ENCODE assay signal across 11 cellular contexts in the genomic region with DNA sequence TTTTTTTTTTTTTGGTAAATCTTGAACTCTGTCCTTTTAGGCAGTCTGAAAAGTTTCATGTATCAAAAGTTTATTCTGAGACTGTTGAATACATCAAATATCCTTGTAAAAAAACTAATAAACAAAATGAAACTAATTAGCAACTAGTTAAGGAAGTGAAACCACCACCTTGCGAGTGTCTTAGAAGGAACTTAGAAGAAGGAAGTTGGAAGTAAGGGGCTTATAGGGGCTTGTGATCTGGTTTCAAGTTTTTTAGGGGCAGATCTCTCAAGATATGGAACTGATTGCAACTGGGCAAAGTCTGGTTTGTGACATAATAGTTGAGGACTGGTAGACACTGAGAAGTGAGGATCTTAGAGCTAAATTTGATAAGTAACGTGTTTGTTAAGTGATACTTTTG.
DNase-seq lines count a peak whose midpoint lies in the region; ATAC-seq and TF ChIP-seq lines count a peak whose summit lies in the region.
"Had no signal": no experiment of that assay in that cellular context is flagged by ENCODE, and none has a peak within 500 bp of the region (broad histone marks: within the 10 kb centered on the region; RNA-seq: fewer than 3 reads in every experiment).

No MANE protein-coding gene starts in this region.

- H3K4me1 Mint-ChIP-seq in activated naive CD8-positive, alpha-beta T cell treated with anti-CD3 and anti-CD28 coated beads, Interleukin-2, amount 50 U/mL, for 24 hours: no peaks in the 10 kb centered on the region

- 0 out of 2 replicates have a peak, but pooled peaks cover 2% of the 10 kb centered on the region for H3K9me2 ChIP-seq in Karpas-422 (replicated peaks; ENCODE audit: insufficient read depth, low read length)

- H3K27ac ChIP-seq in Karpas-422 (ENCODE audit: low read length) (no peak overlapping the region), vagina (no peak overlapping the region)

- H3K9me3 ChIP-seq in Karpas-422 (ENCODE audit: low read length) (no peaks in the 10 kb centered on the region), vagina (no peaks in the 10 kb centered on the region)

- H3K27me3 ChIP-seq in Karpas-422 (ENCODE audit: low read length) (no peaks in the 10 kb centered on the region), vagina (no peaks in the 10 kb centered on the region)

- H3K4me3 Mint-ChIP-seq in activated naive CD8-positive, alpha-beta T cell treated with anti-CD3 and anti-CD28 coated beads, Interleukin-2, amount 50 U/mL, for 24 hours: no peak overlapping the region

- CTCF ChIA-PET in GM10248 (lab: Yijun Ruan, JAX): no interaction called here

- no peaks in the 10 kb centered on the region for H3K27me3 Mint-ChIP-seq in activated naive CD8-positive, alpha-beta T cell treated with anti-CD3 and anti-CD28 coated beads, Interleukin-2, amount 50 U/mL, for 24 hours

- no peak overlapping the region for H3K27ac Mint-ChIP-seq in activated naive CD8-positive, alpha-beta T cell treated with anti-CD3 and anti-CD28 coated beads, Interleukin-2, amount 50 U/mL, for 24 hours

- H3K4me3 ChIP-seq in Karpas-422 (ENCODE audit: low read length) (0 out of 2 replicates have a peak overlapping the region, but pooled peaks have one; percentile 22), vagina (no peak overlapping the region)

- no peak overlapping the region for H2AFZ ChIP-seq in Karpas-422 (ENCODE audit: low read length)

- no peaks in the 10 kb centered on the region for H3K36me3 Mint-ChIP-seq in activated naive CD8-positive, alpha-beta T cell treated with anti-CD3 and anti-CD28 coated beads, Interleukin-2, amount 50 U/mL, for 24 hours (ENCODE audit: low read depth)

- DNase-seq in GM10248 (ENCODE audit: extremely low spot score): peak; percentile 6
- DNase-seq in Karpas-422: peak; percentile 75
- DNase-seq in retina: no peak
- no peak for DNase-seq in activated naive CD8-positive, alpha-beta T cell treated with anti-CD3 and anti-CD28 coated beads, Interleukin-2, amount 50 U/mL, for 24 hours
- no peak for DNase-seq in HUDEP-2 (lab: John Stamatoyannopoulos, UW; ENCODE audit: unreplicated experiment in 76 of 76)
- DNase-seq in vagina (ENCODE audit: extremely low spot score in 2 of 2): no peak
- DNase-seq: cerebellar nuclear complex, NCI-H2107, SW 1271 had no signal

- intact Hi-C loops in vagina (cut with DNase I): no loop called here

- peaks cover 4% of the 10 kb centered on the region for H3K9me3 Mint-ChIP-seq in activated naive CD8-positive, alpha-beta T cell treated with anti-CD3 and anti-CD28 coated beads, Interleukin-2, amount 50 U/mL, for 24 hours

- ATAC-seq in GM19463 (IDR thresholded peaks at IDR 0.05; ENCODE audit: unreplicated experiment): peak; percentile 77
- ATAC-seq in HG02970 (IDR thresholded peaks at IDR 0.05; ENCODE audit: low FRiP score, unreplicated experiment): peak; percentile 87
- no peak for ATAC-seq in activated naive CD8-positive, alpha-beta T cell treated with anti-CD3 and anti-CD28 coated beads, Interleukin-2, amount 50 U/mL, for 24 hours

- POLR2A ChIA-PET in GM10248 (lab: Yijun Ruan, JAX): no interaction called here

- H3K4me1 ChIP-seq in Karpas-422 (ENCODE audit: low read length) (peaks cover 14% of the 10 kb centered on the region), vagina (no peaks in the 10 kb centered on the region)

- peak overlapping the region; percentile 52 for H3K4me2 ChIP-seq in Karpas-422 (ENCODE audit: low read depth, low read length, poor library complexity, severe bottlenecking)

- H3K79me2 ChIP-seq in Karpas-422 (ENCODE audit: low read length): no peaks in the 10 kb centered on the region

- H4K20me1 ChIP-seq in Karpas-422 (ENCODE audit: insufficient read depth, low read depth, low read length): no peaks in the 10 kb centered on the region

- H3K36me3 ChIP-seq in Karpas-422 (ENCODE audit: insufficient read depth, low read length) (no peaks in the 10 kb centered on the region), vagina (no peaks in the 10 kb centered on the region)

- TF ChIP-seq CTCF in GM10248 (IDR thresholded peaks at IDR 0.05; ENCODE audit: control extremely low read depth, extremely low read depth, low read depth, missing control alignments): no peak
- TF ChIP-seq CTCF in vagina (IDR thresholded peaks at IDR 0.05): no peak

- H3K9ac ChIP-seq in Karpas-422 (ENCODE audit: low read length): no peak overlapping the region

- no peak for TF ChIP-seq POLR2A in vagina (IDR thresholded peaks at IDR 0.05)

Comparison
In these comparisons a context has a peak if more than half of its experiments do, and no peak if none do; other contexts are left out.
1. DNase-seq: peak in GM10248 (single experiment) and Karpas-422 (single experiment); none in retina (single experiment), activated naive CD8-positive, alpha-beta T cell treated with anti-CD3 and anti-CD28 coated beads, Interleukin-2, amount 50 U/mL, for 24 hours (single experiment), HUDEP-2 (0 of 76) and vagina (0 of 2).